12 cellular contexts compared by ENCODE assay signal in genomic region chr4:122632396-122633143, GRCh38. TPM values are rescaled to one million over a fixed set of nuclear protein-coding genes. Genes with fewer than 3 reads are reported as not detected.
DNase-seq lines count a peak whose midpoint lies in the region; ATAC-seq and TF ChIP-seq lines count a peak whose summit lies in the region.
"Had no signal": no experiment of that assay in that cellular context is flagged by ENCODE, and none has a peak within 500 bp of the region (broad histone marks: within the 10 kb centered on the region; RNA-seq: fewer than 3 reads in every experiment).

No MANE protein-coding gene starts in this region.

- no peaks in the 10 kb centered on the region; the same call in 1 of the 2 replicates for H3K27me3 ChIP-seq in BE2C
- H3K27me3 ChIP-seq in esophagus muscularis mucosa = no peaks in the 10 kb centered on the region

- H3K9me3 ChIP-seq in T-helper 17 cell (ENCODE audit: control insufficient read depth, low read length, poor library complexity, severe bottlenecking) = no peaks in the 10 kb centered on the region
- H3K9me3 ChIP-seq in BE2C = no peaks in the 10 kb centered on the region
- H3K9me3 ChIP-seq in esophagus muscularis mucosa = no peaks in the 10 kb centered on the region

- H3K4me3 ChIP-seq in BE2C (ENCODE audit: low read depth, low read length) = no peak overlapping the region
- no peak overlapping the region for H3K4me3 ChIP-seq in esophagus muscularis mucosa

- H3K4me1 ChIP-seq in BE2C (no peaks in the 10 kb centered on the region), esophagus muscularis mucosa (no peaks in the 10 kb centered on the region)

- no peak for TF ChIP-seq EP300 in esophagus muscularis mucosa (IDR thresholded peaks at IDR 0.05)

- DNase-seq in Daoy (ENCODE audit: low read depth) (peak; percentile 4), T-helper 17 cell (no peak), NCI-H2171 treated with DMSO at 0.1 percent for 48 hours (lab: John Stamatoyannopoulos, UW) (no peak), BE2C (no peak), esophagus muscularis mucosa (ENCODE audit: extremely low spot score) (no peak), posterior cingulate gyrus (no peak)
- DNase-seq: anterior cingulate cortex, head of caudate nucleus, NCI-H1930 had no signal

- 71% methylated on average over 7 of the region's 7 CpGs for WGBS in esophagus muscularis mucosa

- H3K36me3 Mint-ChIP-seq in T-helper 17 cell (ENCODE audit: low read depth) = no peaks in the 10 kb centered on the region

- peaks cover 22% of the 10 kb centered on the region for H3K4me1 Mint-ChIP-seq in T-helper 17 cell

- no peak for TF ChIP-seq CTCF in BE2C (IDR thresholded peaks at IDR 0.05; ENCODE audit: low read depth, low read length)
- TF ChIP-seq CTCF in esophagus muscularis mucosa (IDR thresholded peaks at IDR 0.05) = no peak

- peak overlapping the region; percentile 62 for H3K27ac Mint-ChIP-seq in T-helper 17 cell

- ATAC-seq in GM19023 (IDR thresholded peaks at IDR 0.05; ENCODE audit: unreplicated experiment) (peak; percentile 72), HG02973 (IDR thresholded peaks at IDR 0.05; ENCODE audit: unreplicated experiment) (peak; percentile 81), T-helper 17 cell (peak; percentile 82)

- H3K36me3 ChIP-seq in BE2C = no peaks in the 10 kb centered on the region
- H3K36me3 ChIP-seq in esophagus muscularis mucosa = no peaks in the 10 kb centered on the region

- no peak overlapping the region for H3K4me3 Mint-ChIP-seq in T-helper 17 cell

- H3K27me3 Mint-ChIP-seq in T-helper 17 cell = peaks cover 17% of the 10 kb centered on the region

- no peak overlapping the region for H3K27ac ChIP-seq in esophagus muscularis mucosa (replicated peaks in 1 of 4)

- intact Hi-C loops in esophagus muscularis mucosa (cut with DNase I) (no loop called here), posterior cingulate gyrus (cut with DNase I) (no loop called here)

- TF ChIP-seq POLR2A in esophagus muscularis mucosa (IDR thresholded peaks at IDR 0.05; ENCODE audit: low read depth) = no peak

RNA-seq across cellular contexts. Expression of gene IL21, which starts 11.7 kb away (rescaled TPM):
- total RNA-seq in Daoy (2014; rRNA removed; shearing (Covaris generic)) = not detected in 2 replicates
- total RNA-seq in T-helper 17 cell (under 1 TPM; 0.77 to 0.91 TPM), esophagus muscularis mucosa (not detected)
- polyA plus RNA-seq in BE2C (2012; ENCODE audit: insufficient read depth, insufficient read length, low read depth) = not detected
- total RNA-seq: osteoblast had no signal
